8 cellular contexts compared by ENCODE assay signal in genomic region chr6:18265099-18265372, GRCh38. TPM values are rescaled to one million over a fixed set of nuclear protein-coding genes. Genes with fewer than 3 reads are reported as not detected.
DNase-seq lines count a peak whose midpoint lies in the region; ATAC-seq and TF ChIP-seq lines count a peak whose summit lies in the region.

No MANE protein-coding gene starts in this region.

- H3K36me3 Mint-ChIP-seq in WTC11: peaks cover 24% of the 10 kb centered on the region

- no peak for TF ChIP-seq POLR2A in stomach (IDR thresholded peaks at IDR 0.05)

- H3K27me3 ChIP-seq in iPS-15b (ENCODE audit: control insufficient read depth, insufficient read depth, low read length) (peaks cover 8% of the 10 kb centered on the region), stomach (no peaks in the 10 kb centered on the region)

- POLR2A ChIA-PET in WTC11 (lab: Charles Lee): interaction anchor here (1.2 kb wide), 1 partner anchor 28 kb away, joined by 3 read pairs; no protein-coding TSS in a partner anchor

- peaks cover 39% of the 10 kb centered on the region for H3K4me1 Mint-ChIP-seq in WTC11

- H3K9me3 ChIP-seq in iPS-15b (ENCODE audit: control insufficient read depth, insufficient read depth, low read length): no peaks in the 10 kb centered on the region
- H3K9me3 ChIP-seq in stomach: no peaks in the 10 kb centered on the region

- H3K36me3 ChIP-seq in iPS-15b (ENCODE audit: control insufficient read depth, insufficient read depth, low read length) (peaks cover 3% of the 10 kb centered on the region), stomach (no peaks in the 10 kb centered on the region)

- WGBS in stomach, 5 donors: 5 to 21% (median 14%) methylated on average over 2 of the region's 2 CpGs

- peak overlapping the region; percentile 97 to 100 (median 100) for H3K27ac ChIP-seq in stomach

- H3K4me3 ChIP-seq in iPS-15b (ENCODE audit: low read depth, low read length): peak overlapping the region; percentile 71
- peak overlapping the region; percentile 72 to 96 (median 90) for H3K4me3 ChIP-seq in stomach

- intact Hi-C loops in stomach (cut with DNase I; ENCODE audit: low total_unique reads): no loop called here

- no peaks in the 10 kb centered on the region for H3K9me3 Mint-ChIP-seq in WTC11

- peaks cover 10% of the 10 kb centered on the region for H3K4me1 ChIP-seq in iPS-15b (ENCODE audit: control insufficient read depth, insufficient read depth, low read length)
- H3K4me1 ChIP-seq in stomach: peaks cover 18 to 44% (median 29%) of the 10 kb centered on the region in 4 donors

- ATAC-seq in WTC11 (no peak), GM19467 (IDR thresholded peaks at IDR 0.05; ENCODE audit: unreplicated experiment) (no peak)

- TF ChIP-seq CTCF in WTC11 (IDR thresholded peaks at IDR 0.05) (no peak), stomach (IDR thresholded peaks at IDR 0.05) (no peak)

- DNase-seq in NCI-H1105 treated with DMSO at 0.1 percent for 48 hours (lab: John Stamatoyannopoulos, UW) (peak; percentile 54), NCI-H1105 (lab: John Stamatoyannopoulos, UW) (no peak), WTC11 (ENCODE audit: low spot score) (no peak), stomach (no peak), epidermal melanocyte (ENCODE audit: insufficient read length, low spot score) (no peak), SIG-M5 treated with dmso at 0.1 percent for 504 hours (lab: John Stamatoyannopoulos, UW; ENCODE audit: unreplicated experiment) (no peak)

- CTCF ChIA-PET in WTC11 (lab: Charles Lee): interaction anchor here (0.5 to 1.4 kb wide), 4 partner anchors 23 to 275 kb away, joined by 3 to 6 read pairs (median 4); no protein-coding TSS in a partner anchor

- H3K27me3 Mint-ChIP-seq in WTC11 (ENCODE audit: low read depth): no peaks in the 10 kb centered on the region

- peak overlapping the region; percentile 79 for H3K27ac Mint-ChIP-seq in WTC11

- no peak for TF ChIP-seq EP300 in stomach (IDR thresholded peaks at IDR 0.05)

- peak overlapping the region; percentile 78 for H3K4me3 Mint-ChIP-seq in WTC11

- H3K9ac ChIP-seq in iPS-15b (ENCODE audit: low read depth, low read length): peak overlapping the region; percentile 85

TF ChIP-seq in WTC11, 78 proteins besides CTCF, POLR2A, EP300 and RAD21 (continues in another document):
- TF ChIP-seq FOXK1 (CRISPR knock-in tag; IDR thresholded peaks at IDR 0.05) (no peak), E2F1 (CRISPR knock-in tag; IDR thresholded peaks at IDR 0.05) (no peak), ZNF532 (CRISPR knock-in tag; IDR thresholded peaks at IDR 0.05; ENCODE audit: borderline replicate concordance) (no peak), CDX4 (CRISPR knock-in tag; IDR thresholded peaks at IDR 0.05; ENCODE audit: borderline replicate concordance) (no peak), FOXP4 (CRISPR knock-in tag; IDR thresholded peaks at IDR 0.05) (no peak), ZNF121 (CRISPR knock-in tag; IDR thresholded peaks at IDR 0.05) (no peak)
- TF ChIP-seq, protein P1, sequence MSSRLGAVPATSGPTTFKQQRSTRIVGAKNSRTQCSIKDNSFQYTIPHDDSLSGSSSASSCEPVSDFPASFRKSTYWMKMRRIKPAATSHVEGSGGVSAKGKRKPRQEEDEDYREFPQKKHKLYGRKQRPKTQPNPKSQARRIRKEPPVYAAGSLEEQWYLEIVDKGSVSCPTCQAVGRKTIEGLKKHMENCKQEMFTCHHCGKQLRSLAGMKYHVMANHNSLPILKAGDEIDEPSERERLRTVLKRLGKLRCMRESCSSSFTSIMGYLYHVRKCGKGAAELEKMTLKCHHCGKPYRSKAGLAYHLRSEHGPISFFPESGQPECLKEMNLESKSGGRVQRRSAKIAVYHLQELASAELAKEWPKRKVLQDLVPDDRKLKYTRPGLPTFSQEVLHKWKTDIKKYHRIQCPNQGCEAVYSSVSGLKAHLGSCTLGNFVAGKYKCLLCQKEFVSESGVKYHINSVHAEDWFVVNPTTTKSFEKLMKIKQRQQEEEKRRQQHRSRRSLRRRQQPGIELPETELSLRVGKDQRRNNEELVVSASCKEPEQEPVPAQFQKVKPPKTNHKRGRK (CRISPR knock-in tag; IDR thresholded peaks at IDR 0.05; ENCODE audit: borderline replicate concordance): no peak

RNA-seq across cellular contexts. Expression of gene DEK, which starts 0.7 kb away (rescaled TPM):
- 180 to 204 TPM (median 194 TPM) in 3 replicates for total RNA-seq in WTC11 (2021)
- 100 to 1,000 TPM; 109 to 189 (median 146) TPM for total RNA-seq in stomach
- 10 to 100 TPM; 35.4 to 59.6 (median 48.4) TPM for polyA plus RNA-seq in stomach
